Comparison of ENCODE assay signal across 8 cellular contexts in genomic region chr16:4426021-4426684, GRCh38. TPM values are rescaled to one million over a fixed set of nuclear protein-coding genes. Genes with fewer than 3 reads are reported as not detected.
DNase-seq lines count a peak whose midpoint lies in the region; ATAC-seq and TF ChIP-seq lines count a peak whose summit lies in the region.

No MANE protein-coding gene starts in this region.

- H3K27ac ChIP-seq in duodenal mucosa (ENCODE audit: low read depth, low read length) = peak overlapping the region; percentile 99

- H3K36me3 Mint-ChIP-seq in activated CD4-positive, alpha-beta T cell treated with anti-CD3 and anti-CD28 coated beads, Interleukin-2, amount 10 ng/mL, durations not matched to agents 24 days and 14 days (ENCODE audit: low read depth) = peaks cover 32% of the 10 kb centered on the region
- H3K36me3 Mint-ChIP-seq in natural killer cell = no peaks in the 10 kb centered on the region

- peaks cover 11 to 22% of the 10 kb centered on the region in 2 donors for H3K4me1 ChIP-seq in duodenal mucosa (ENCODE audit: control insufficient read depth in 1 of 2, insufficient read depth in 2 of 2, low read length in 2 of 2)

- H3K4me3 ChIP-seq in HFF-Myc (replicated peaks; ENCODE audit: low read depth, low read length) (peak overlapping the region; percentile 85), duodenal mucosa (ENCODE audit: low read depth in 1 of 2, low read length in 2 of 2) (peak overlapping the region; percentile 96 to 99)

- H3K27me3 ChIP-seq in duodenal mucosa (ENCODE audit: control insufficient read depth in 1 of 2, insufficient read depth in 2 of 2, low read length in 2 of 2) = no peaks in the 10 kb centered on the region

- peak overlapping the region; percentile 100 for H3K27ac Mint-ChIP-seq in activated CD4-positive, alpha-beta T cell treated with anti-CD3 and anti-CD28 coated beads, Interleukin-2, amount 10 ng/mL, durations not matched to agents 24 days and 14 days
- peak overlapping the region; percentile 98 to 99 for H3K27ac Mint-ChIP-seq in natural killer cell

- H3K9ac ChIP-seq in duodenal mucosa (ENCODE audit: low read depth in 1 of 2, low read length in 2 of 2) = peak overlapping the region; percentile 94 to 98

- H3K9me3 ChIP-seq in duodenal mucosa (ENCODE audit: control insufficient read depth in 1 of 2, low read length in 2 of 2) = no peaks in the 10 kb centered on the region

- ATAC-seq in natural killer cell = peak; percentile 9 to 29 (median 19)
- no peak for ATAC-seq in GM18858 (IDR thresholded peaks at IDR 0.05; ENCODE audit: unreplicated experiment)

- H3K9me3 Mint-ChIP-seq in activated CD4-positive, alpha-beta T cell treated with anti-CD3 and anti-CD28 coated beads, Interleukin-2, amount 10 ng/mL, durations not matched to agents 24 days and 14 days = no peaks in the 10 kb centered on the region
- no peaks in the 10 kb centered on the region for H3K9me3 Mint-ChIP-seq in natural killer cell

- peaks cover 3% of the 10 kb centered on the region for H3K27me3 Mint-ChIP-seq in activated CD4-positive, alpha-beta T cell treated with anti-CD3 and anti-CD28 coated beads, Interleukin-2, amount 10 ng/mL, durations not matched to agents 24 days and 14 days
- H3K27me3 Mint-ChIP-seq in natural killer cell (ENCODE audit: low read depth in 2 of 2) = no peaks in the 10 kb centered on the region

- peaks cover 29% of the 10 kb centered on the region for H3K4me1 Mint-ChIP-seq in activated CD4-positive, alpha-beta T cell treated with anti-CD3 and anti-CD28 coated beads, Interleukin-2, amount 10 ng/mL, durations not matched to agents 24 days and 14 days
- peaks cover 23 to 32% of the 10 kb centered on the region in 2 donors for H3K4me1 Mint-ChIP-seq in natural killer cell

- no peak for DNase-seq in activated CD4-positive, alpha-beta T cell treated with anti-CD3 and anti-CD28 coated beads, Interleukin-2, amount 10 ng/mL, durations not matched to agents 24 days and 14 days
- DNase-seq in activated CD4-positive, alpha-beta T cell treated with anti-CD3 and anti-CD28 coated beads, Interleukin-2, amount 50 U/mL, for 48 hours = no peak
- DNase-seq in HFF-Myc (ENCODE audit: extremely low read depth, low read depth) = no peak
- DNase-seq in NCI-H69 (lab: John Stamatoyannopoulos, UW) = peak; percentile 45
- no peak for DNase-seq in natural killer cell
- DNase-seq in GF-D8 (lab: John Stamatoyannopoulos, UW) = no peak

- no peak for TF ChIP-seq CTCF in HFF-Myc (IDR thresholded peaks at IDR 0.05; ENCODE audit: low read depth, low read length, missing control alignments)
- TF ChIP-seq CTCF in natural killer cell (IDR thresholded peaks at IDR 0.05) = no peak

- intact Hi-C loops in activated CD4-positive, alpha-beta T cell treated with anti-CD3 and anti-CD28 coated beads, Interleukin-2, amount 10 ng/mL, durations not matched to agents 24 days and 14 days (cut with micrococcal nuclease) = loop anchor here (1.0 to 5.0 kb wide), 3 partner anchors 50 to 186 kb away; partner anchors contain the start of genes CDIP1, HMOX2 and UBALD1
- intact Hi-C loops in natural killer cell (cut with micrococcal nuclease) = loop anchor here (5.0 kb wide), 2 partner anchors 51 to 111 kb away; partner anchors contain the start of genes CDIP1 and HMOX2

- H3K4me3 Mint-ChIP-seq in activated CD4-positive, alpha-beta T cell treated with anti-CD3 and anti-CD28 coated beads, Interleukin-2, amount 10 ng/mL, durations not matched to agents 24 days and 14 days = peak overlapping the region; percentile 100
- peak overlapping the region; percentile 94 for H3K4me3 Mint-ChIP-seq in natural killer cell

- peaks cover 3 to 6% of the 10 kb centered on the region in 2 donors for H3K36me3 ChIP-seq in duodenal mucosa (ENCODE audit: control insufficient read depth in 1 of 2, insufficient read depth in 2 of 2, low read length in 2 of 2)

RNA-seq across cellular contexts. Expression of gene DNAJA3, which starts 0.5 kb away (rescaled TPM):
- total RNA-seq in activated CD4-positive, alpha-beta T cell treated with anti-CD3 and anti-CD28 coated beads, Interleukin-2, amount 10 ng/mL, durations not matched to agents 24 days and 14 days = 106 and 108 TPM in 2 replicates
- total RNA-seq in natural killer cell = 10 to 100 TPM; 22.1 to 34.2 (median 27.2) TPM

RNA-seq across cellular contexts. Expression of gene CORO7, which starts 9.8 kb away (rescaled TPM):
- total RNA-seq in activated CD4-positive, alpha-beta T cell treated with anti-CD3 and anti-CD28 coated beads, Interleukin-2, amount 10 ng/mL, durations not matched to agents 24 days and 14 days = 86.3 and 93.3 TPM in 2 replicates
- total RNA-seq in natural killer cell = 100 to 1,000 TPM; 335 to 425 (median 415) TPM

RNA-seq across cellular contexts. Expression of gene NMRAL1, which starts 48.3 kb away (rescaled TPM):
- 32.2 and 34.5 TPM in 2 replicates for total RNA-seq in activated CD4-positive, alpha-beta T cell treated with anti-CD3 and anti-CD28 coated beads, Interleukin-2, amount 10 ng/mL, durations not matched to agents 24 days and 14 days
- total RNA-seq in natural killer cell = 10 to 100 TPM; 66.6 to 71.2 (median 69.8) TPM

RNA-seq across cellular contexts. Expression of gene HMOX2, which starts 50.0 kb away (rescaled TPM):
- 64.3 and 70.0 TPM in 2 replicates for total RNA-seq in activated CD4-positive, alpha-beta T cell treated with anti-CD3 and anti-CD28 coated beads, Interleukin-2, amount 10 ng/mL, durations not matched to agents 24 days and 14 days
- 100 to 1,000 TPM in 1 of 3 donors, 10 to 100 TPM in 2; 66.0 to 104 (median 77.3) TPM for total RNA-seq in natural killer cell

RNA-seq across cellular contexts. Expression of gene VASN, which starts 54.5 kb away (rescaled TPM):
- total RNA-seq in activated CD4-positive, alpha-beta T cell treated with anti-CD3 and anti-CD28 coated beads, Interleukin-2, amount 10 ng/mL, durations not matched to agents 24 days and 14 days = 0.16 TPM in 1 of 2 replicates, not detected in the other
- total RNA-seq in natural killer cell = under 1 TPM; 0.35 to 0.93 (median 0.78) TPM
